ENCODE assay signal across 9 cellular contexts in the genomic region with DNA sequence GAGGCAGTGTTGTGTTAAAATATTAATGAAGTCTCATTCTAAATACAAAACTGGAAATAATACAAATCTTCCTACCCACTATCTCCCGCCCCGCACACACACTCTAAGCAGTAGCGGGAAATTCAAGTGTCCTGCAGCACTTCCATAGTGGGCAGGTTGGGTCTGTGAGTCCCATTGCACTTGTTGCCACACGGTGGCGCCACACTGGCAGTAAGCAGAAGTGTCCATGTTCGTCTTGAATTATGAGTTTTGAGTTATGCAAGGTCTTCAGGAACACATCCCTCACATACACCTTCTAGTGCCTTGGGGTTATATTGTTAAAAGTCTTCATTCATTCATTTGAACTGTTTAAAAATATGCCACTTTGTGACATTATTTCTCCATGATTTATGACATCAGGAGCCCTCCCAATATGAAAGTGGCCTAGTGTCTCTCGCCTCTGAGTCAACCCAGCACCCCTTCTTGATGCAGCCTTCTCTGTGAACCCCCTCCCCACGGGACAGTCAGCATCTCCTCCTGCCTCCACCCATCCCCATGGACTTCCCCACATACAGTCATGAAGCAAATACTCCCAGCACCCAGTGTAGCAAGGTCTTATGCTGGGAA. TPM values are rescaled to one million over a fixed set of nuclear protein-coding genes. Genes with fewer than 3 reads are reported as not detected.
DNase-seq lines count a peak whose midpoint lies in the region; ATAC-seq and TF ChIP-seq lines count a peak whose summit lies in the region.
"Had no signal": no experiment of that assay in that cellular context is flagged by ENCODE, and none has a peak within 500 bp of the region (broad histone marks: within the 10 kb centered on the region; RNA-seq: fewer than 3 reads in every experiment).

No MANE protein-coding gene starts in this region.

- peak; percentile 71 to 87 (median 76) for ATAC-seq in natural killer cell

- H3K4me1 ChIP-seq in tibial artery, result no peaks in the 10 kb centered on the region

- TF ChIP-seq CTCF in NB4 (IDR thresholded peaks at IDR 0.05; ENCODE audit: low read depth, low read length), result peak; percentile 80
- TF ChIP-seq CTCF in endothelial cell (IDR thresholded peaks at IDR 0.05; ENCODE audit: unreplicated experiment), result peak; percentile 77
- peak; percentile 73 for TF ChIP-seq CTCF in natural killer cell (IDR thresholded peaks at IDR 0.05)
- TF ChIP-seq CTCF in tibial artery (IDR thresholded peaks at IDR 0.05), result peak; percentile 38 to 53

- H3K9me3 Mint-ChIP-seq in endothelial cell (ENCODE audit: unreplicated experiment), result no peaks in the 10 kb centered on the region
- H3K9me3 Mint-ChIP-seq in natural killer cell, result no peaks in the 10 kb centered on the region

- peak; percentile 60 for DNase-seq in NCI-H748 (lab: John Stamatoyannopoulos, UW; ENCODE audit: unreplicated experiment)
- DNase-seq in NCI-H748 treated with DMSO at 0.1 percent for 48 hours (lab: John Stamatoyannopoulos, UW), result no peak
- peak; percentile 87 for DNase-seq in NB4 (ENCODE audit: low read depth)
- DNase-seq in activated CD4-positive, alpha-beta T cell treated with anti-CD3 and anti-CD28 coated beads, Interleukin-2, amount 50 U/mL, for 4 hours, result peak; percentile 45 to 46
- peak; percentile 54 for DNase-seq in endothelial cell (ENCODE audit: low spot score)
- DNase-seq in natural killer cell, result peak; percentile 45
- peak in 1 of 2 donors; percentile 50 for DNase-seq in tibial artery
- DNase-seq in cerebellar nuclear complex (lab: John Stamatoyannopoulos, UW), result no peak

- H3K36me3 Mint-ChIP-seq in endothelial cell (ENCODE audit: low read depth, unreplicated experiment) (no peaks in the 10 kb centered on the region), natural killer cell (no peaks in the 10 kb centered on the region)

- H3K4me1 Mint-ChIP-seq in endothelial cell (ENCODE audit: unreplicated experiment), result peaks cover 28% of the 10 kb centered on the region
- no peaks in the 10 kb centered on the region for H3K4me1 Mint-ChIP-seq in natural killer cell

- H3K36me3 ChIP-seq in tibial artery, result no peaks in the 10 kb centered on the region

- H3K27ac ChIP-seq in tibial artery, result no peak overlapping the region

- TF ChIP-seq POLR2A in NB4 (IDR thresholded peaks at IDR 0.05; ENCODE audit: extremely low read depth, insufficient read length), result no peak

- H3K4me3 Mint-ChIP-seq in endothelial cell (ENCODE audit: unreplicated experiment), result no peak overlapping the region
- no peak overlapping the region for H3K4me3 Mint-ChIP-seq in natural killer cell

- peak overlapping the region; percentile 5 for H3K27ac Mint-ChIP-seq in endothelial cell (ENCODE audit: unreplicated experiment)
- H3K27ac Mint-ChIP-seq in natural killer cell, result no peak overlapping the region

- intact Hi-C loops in natural killer cell (cut with micrococcal nuclease), result loop anchor here (1.0 kb wide), 1 partner anchor 287 kb away; no protein-coding TSS in a partner anchor
- intact Hi-C loops in tibial artery (cut with DNase I; ENCODE audit: low total_unique reads), result no loop called here

- H3K9me3 ChIP-seq in tibial artery, result no peaks in the 10 kb centered on the region

- H3K27me3 Mint-ChIP-seq in endothelial cell (ENCODE audit: unreplicated experiment) (peaks cover 4% of the 10 kb centered on the region), natural killer cell (ENCODE audit: low read depth in 2 of 2) (peaks cover 16 to 52% of the 10 kb centered on the region in 2 donors)

- H3K4me3 ChIP-seq in NB4 (ENCODE audit: low read depth, low read length), result no peak overlapping the region
- H3K4me3 ChIP-seq in tibial artery, result no peak overlapping the region

- peaks cover 0 to 30% of the 10 kb centered on the region in 2 donors for H3K27me3 ChIP-seq in tibial artery

RNA-seq across cellular contexts. Expression of a gene that starts 17.6 kb away (rescaled TPM):
- total RNA-seq in endothelial cell (ENCODE audit: unreplicated experiment) (22.9 TPM), natural killer cell (10 to 100 TPM; 29.7 to 41.2 (median 31.9) TPM)

RNA-seq across cellular contexts. Expression of a gene that starts 41.0 kb away (rescaled TPM):
- total RNA-seq in endothelial cell (ENCODE audit: unreplicated experiment) (0.13 TPM), natural killer cell (under 1 TPM in 1 of 3 donors, not detected in 2; 0.14 TPM)
- total RNA-seq: glomerular endothelial cell had no signal

Comparison
In these comparisons a context has a peak if more than half of its experiments do, and no peak if none do; other contexts are left out.
1. DNase-seq: peak in NCI-H748 (single experiment), NB4 (single experiment), activated CD4-positive, alpha-beta T cell treated with anti-CD3 and anti-CD28 coated beads, Interleukin-2, amount 50 U/mL, for 4 hours (2 of 2), endothelial cell (single experiment) and natural killer cell (single experiment); none in NCI-H748 treated with DMSO at 0.1 percent for 48 hours (single experiment) and cerebellar nuclear complex (0 of 2).
2. Peak in every context shown above with its lines, with median percentiles within 50 percentile points of each other: CTCF ChIP-seq.